1 cellular context compared by ENCODE assay signal in the genomic region with DNA sequence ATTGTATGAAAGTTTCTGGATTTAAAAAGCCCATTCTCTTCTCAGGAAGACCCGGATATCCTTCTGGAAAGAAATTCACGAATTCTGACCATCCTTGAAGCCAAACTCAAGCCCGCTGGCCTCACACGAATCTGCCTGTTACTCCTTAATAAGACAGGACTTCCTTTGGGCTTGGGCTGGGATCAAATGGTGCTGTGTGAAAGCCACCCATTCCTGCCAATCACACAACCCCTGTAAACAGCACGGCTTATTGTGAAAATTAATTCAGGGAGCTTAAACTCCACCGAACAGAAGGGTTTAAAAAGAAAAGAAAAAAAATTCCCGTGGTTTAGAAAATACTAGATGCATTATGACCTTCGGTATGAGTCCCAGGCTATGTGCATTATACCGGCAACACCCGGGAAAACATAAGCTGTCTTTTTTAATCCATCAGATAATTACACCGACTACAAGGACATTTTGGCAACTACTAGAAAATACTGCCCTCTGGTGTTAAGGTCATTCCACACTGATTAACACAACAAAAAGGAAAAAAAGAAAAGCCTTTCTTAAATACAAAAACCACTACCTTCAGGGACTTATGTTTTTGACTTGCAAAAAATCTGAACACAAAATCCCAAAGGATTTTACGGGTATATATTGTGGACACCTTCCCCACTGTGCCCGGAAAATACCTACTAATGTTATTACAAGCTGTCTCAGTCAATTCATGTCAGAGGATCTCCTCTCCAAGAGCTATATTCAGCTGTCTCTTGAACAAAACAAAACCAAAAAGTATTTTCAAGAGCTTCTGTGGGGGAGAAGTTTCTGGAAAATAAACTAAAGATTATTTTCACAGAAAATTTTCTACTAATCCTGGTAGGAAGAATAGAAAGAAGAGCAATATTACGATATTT.
TF ChIP-seq lines count a peak whose summit lies in the region.

No MANE protein-coding gene starts in this region.

TF ChIP-seq in WTC11, 78 proteins besides CTCF, POLR2A, EP300 and RAD21 (continued from another document):
- TF ChIP-seq, protein P1, sequence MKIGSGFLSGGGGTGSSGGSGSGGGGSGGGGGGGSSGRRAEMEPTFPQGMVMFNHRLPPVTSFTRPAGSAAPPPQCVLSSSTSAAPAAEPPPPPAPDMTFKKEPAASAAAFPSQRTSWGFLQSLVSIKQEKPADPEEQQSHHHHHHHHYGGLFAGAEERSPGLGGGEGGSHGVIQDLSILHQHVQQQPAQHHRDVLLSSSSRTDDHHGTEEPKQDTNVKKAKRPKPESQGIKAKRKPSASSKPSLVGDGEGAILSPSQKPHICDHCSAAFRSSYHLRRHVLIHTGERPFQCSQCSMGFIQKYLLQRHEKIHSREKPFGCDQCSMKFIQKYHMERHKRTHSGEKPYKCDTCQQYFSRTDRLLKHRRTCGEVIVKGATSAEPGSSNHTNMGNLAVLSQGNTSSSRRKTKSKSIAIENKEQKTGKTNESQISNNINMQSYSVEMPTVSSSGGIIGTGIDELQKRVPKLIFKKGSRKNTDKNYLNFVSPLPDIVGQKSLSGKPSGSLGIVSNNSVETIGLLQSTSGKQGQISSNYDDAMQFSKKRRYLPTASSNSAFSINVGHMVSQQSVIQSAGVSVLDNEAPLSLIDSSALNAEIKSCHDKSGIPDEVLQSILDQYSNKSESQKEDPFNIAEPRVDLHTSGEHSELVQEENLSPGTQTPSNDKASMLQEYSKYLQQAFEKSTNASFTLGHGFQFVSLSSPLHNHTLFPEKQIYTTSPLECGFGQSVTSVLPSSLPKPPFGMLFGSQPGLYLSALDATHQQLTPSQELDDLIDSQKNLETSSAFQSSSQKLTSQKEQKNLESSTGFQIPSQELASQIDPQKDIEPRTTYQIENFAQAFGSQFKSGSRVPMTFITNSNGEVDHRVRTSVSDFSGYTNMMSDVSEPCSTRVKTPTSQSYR (CRISPR knock-in tag; IDR thresholded peaks at IDR 0.05): no peak
- TF ChIP-seq, protein P2, sequence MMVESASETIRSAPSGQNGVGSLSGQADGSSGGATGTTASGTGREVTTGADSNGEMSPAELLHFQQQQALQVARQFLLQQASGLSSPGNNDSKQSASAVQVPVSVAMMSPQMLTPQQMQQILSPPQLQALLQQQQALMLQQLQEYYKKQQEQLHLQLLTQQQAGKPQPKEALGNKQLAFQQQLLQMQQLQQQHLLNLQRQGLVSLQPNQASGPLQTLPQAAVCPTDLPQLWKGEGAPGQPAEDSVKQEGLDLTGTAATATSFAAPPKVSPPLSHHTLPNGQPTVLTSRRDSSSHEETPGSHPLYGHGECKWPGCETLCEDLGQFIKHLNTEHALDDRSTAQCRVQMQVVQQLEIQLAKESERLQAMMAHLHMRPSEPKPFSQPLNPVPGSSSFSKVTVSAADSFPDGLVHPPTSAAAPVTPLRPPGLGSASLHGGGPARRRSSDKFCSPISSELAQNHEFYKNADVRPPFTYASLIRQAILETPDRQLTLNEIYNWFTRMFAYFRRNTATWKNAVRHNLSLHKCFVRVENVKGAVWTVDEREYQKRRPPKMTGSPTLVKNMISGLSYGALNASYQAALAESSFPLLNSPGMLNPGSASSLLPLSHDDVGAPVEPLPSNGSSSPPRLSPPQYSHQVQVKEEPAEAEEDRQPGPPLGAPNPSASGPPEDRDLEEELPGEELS (CRISPR knock-in tag; IDR thresholded peaks at IDR 0.05): no peak
